ENCODE assay signal across 8 cellular contexts in the genomic region with DNA sequence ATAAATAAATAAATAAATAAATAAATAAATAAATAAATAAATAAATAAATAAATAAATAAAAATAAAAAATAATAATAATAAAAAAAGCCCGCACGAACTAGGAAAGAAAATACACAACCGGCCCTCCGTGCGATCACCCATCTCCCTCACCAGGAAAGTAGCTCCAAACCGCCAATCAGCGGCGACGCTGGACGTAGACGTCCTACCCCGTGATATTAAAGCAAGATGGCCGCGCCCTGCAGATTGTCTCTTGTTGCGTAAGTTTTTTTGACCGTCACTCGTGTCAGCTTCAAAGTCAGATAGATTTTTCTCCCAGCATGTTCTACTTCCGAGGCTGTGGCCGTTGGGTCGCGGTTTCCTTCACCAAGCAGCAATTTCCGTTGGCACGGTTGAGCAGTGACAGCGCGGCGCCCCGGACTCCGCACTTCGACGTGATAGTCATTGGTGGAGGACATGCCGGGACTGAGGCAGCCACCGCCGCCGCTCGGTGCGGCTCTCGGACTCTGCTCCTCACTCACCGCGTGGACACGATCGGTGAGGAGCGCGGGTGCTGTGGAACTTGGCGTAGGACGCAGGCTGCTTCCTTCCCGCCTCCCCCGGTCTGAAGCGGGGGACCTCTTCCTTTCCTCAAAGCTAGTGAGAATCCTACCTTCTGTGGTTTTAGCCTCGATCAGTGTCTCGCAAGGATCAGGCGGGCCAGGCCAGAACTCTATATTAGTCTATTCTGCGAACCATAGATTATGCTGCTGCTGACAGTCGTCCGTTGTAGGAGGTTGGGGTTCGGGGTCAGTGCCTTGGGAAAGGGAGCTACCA. TPM values are rescaled to one million over a fixed set of nuclear protein-coding genes. Genes with fewer than 3 reads are reported as not detected.
DNase-seq lines count a peak whose midpoint lies in the region; ATAC-seq and TF ChIP-seq lines count a peak whose summit lies in the region.

A gene with protein sequence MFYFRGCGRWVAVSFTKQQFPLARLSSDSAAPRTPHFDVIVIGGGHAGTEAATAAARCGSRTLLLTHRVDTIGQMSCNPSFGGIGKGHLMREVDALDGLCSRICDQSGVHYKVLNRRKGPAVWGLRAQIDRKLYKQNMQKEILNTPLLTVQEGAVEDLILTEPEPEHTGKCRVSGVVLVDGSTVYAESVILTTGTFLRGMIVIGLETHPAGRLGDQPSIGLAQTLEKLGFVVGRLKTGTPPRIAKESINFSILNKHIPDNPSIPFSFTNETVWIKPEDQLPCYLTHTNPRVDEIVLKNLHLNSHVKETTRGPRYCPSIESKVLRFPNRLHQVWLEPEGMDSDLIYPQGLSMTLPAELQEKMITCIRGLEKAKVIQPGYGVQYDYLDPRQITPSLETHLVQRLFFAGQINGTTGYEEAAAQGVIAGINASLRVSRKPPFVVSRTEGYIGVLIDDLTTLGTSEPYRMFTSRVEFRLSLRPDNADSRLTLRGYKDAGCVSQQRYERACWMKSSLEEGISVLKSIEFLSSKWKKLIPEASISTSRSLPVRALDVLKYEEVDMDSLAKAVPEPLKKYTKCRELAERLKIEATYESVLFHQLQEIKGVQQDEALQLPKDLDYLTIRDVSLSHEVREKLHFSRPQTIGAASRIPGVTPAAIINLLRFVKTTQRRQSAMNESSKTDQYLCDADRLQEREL (plus strand): TSS at position 201 of the 814 bp plus-strand sequence. CDS start 118 bp downstream, at position 319.

- peak within 1 kb of the TSS; percentile 64 for H3K4me2 ChIP-seq in KMS-11

- peak within 1 kb of the TSS; percentile 62 for H2AFZ ChIP-seq in KMS-11 (ENCODE audit: low read depth)

- intact Hi-C loops in esophagus squamous epithelium (cut with DNase I), result no loop called here

- TF ChIP-seq CTCF in KMS-11 (conservative IDR thresholded peaks at IDR 0.05; ENCODE audit: low read depth, low read length) (no peak), esophagus squamous epithelium (IDR thresholded peaks at IDR 0.05) (no peak)

- H3K27ac Mint-ChIP-seq in naive B cell, result peak within 1 kb of the TSS; percentile 92 to 99 (median 98)
- peak within 1 kb of the TSS; percentile 98 for H3K27ac Mint-ChIP-seq in stimulated activated memory B cell treated with anti-CD40 and anti-IgM and Interleukin-4, amounts not matched to agents 10 μg/mL and 1 μg/mL and 100 μg/mL, for 72 hours

- no peaks in the 10 kb centered on the region for H3K27me3 ChIP-seq in KMS-11 (ENCODE audit: insufficient read depth, low read depth)
- no peaks in the 10 kb centered on the region for H3K27me3 ChIP-seq in esophagus squamous epithelium

- ATAC-seq in GM21737 (IDR thresholded peaks at IDR 0.05; ENCODE audit: unreplicated experiment) (peak; percentile 95), naive B cell (ENCODE audit: low read depth in 2 of 2) (peak; percentile 91 to 94)
- peak; percentile 96 for ATAC-seq in stimulated activated memory B cell treated with anti-CD40 and anti-IgM and Interleukin-4, amounts not matched to agents 10 μg/mL and 1 μg/mL and 100 μg/mL, for 72 hours

- H3K4me3 ChIP-seq in KMS-11 (IDR thresholded peaks at IDR 0.05; ENCODE audit: insufficient read depth, low read depth, low read length) (no peak within 1 kb of the TSS), esophagus squamous epithelium (peak within 1 kb of the TSS; percentile 79 to 97 (median 94))

- H3K27me3 Mint-ChIP-seq in naive B cell, result no peaks in the 10 kb centered on the region
- no peaks in the 10 kb centered on the region for H3K27me3 Mint-ChIP-seq in stimulated activated memory B cell treated with anti-CD40 and anti-IgM and Interleukin-4, amounts not matched to agents 10 μg/mL and 1 μg/mL and 100 μg/mL, for 72 hours

- peak in 1 of 4 donors; percentile 61 for TF ChIP-seq POLR2A in esophagus squamous epithelium (IDR thresholded peaks at IDR 0.05)

- no peaks in the 10 kb centered on the region for H4K20me1 ChIP-seq in KMS-11 (ENCODE audit: insufficient read depth)

- H3K9ac ChIP-seq in KMS-11, result peak within 1 kb of the TSS; percentile 87

- peaks cover 47% of the 10 kb centered on the region for H3K4me1 ChIP-seq in KMS-11 (ENCODE audit: low read depth, poor library complexity, severe bottlenecking)
- peaks cover 3 to 36% (median 26%) of the 10 kb centered on the region in 3 donors for H3K4me1 ChIP-seq in esophagus squamous epithelium

- WGBS in esophagus squamous epithelium, 2 donors, result 0% methylated on average over 29 to 36 of the region's 55 CpGs

- no peaks in the 10 kb centered on the region for H3K36me3 ChIP-seq in KMS-11 (ENCODE audit: insufficient read depth)
- H3K36me3 ChIP-seq in esophagus squamous epithelium, result peaks cover 0 to 31% (median 2%) of the 10 kb centered on the region in 3 donors

- no peaks in the 10 kb centered on the region for H3K9me3 ChIP-seq in esophagus squamous epithelium

- peaks cover 46% of the 10 kb centered on the region for H3K79me2 ChIP-seq in KMS-11 (ENCODE audit: insufficient read depth, low read depth)

- peak within 1 kb of the TSS; percentile 83 to 100 (median 97) for H3K4me3 Mint-ChIP-seq in naive B cell
- peak within 1 kb of the TSS; percentile 98 for H3K4me3 Mint-ChIP-seq in stimulated activated memory B cell treated with anti-CD40 and anti-IgM and Interleukin-4, amounts not matched to agents 10 μg/mL and 1 μg/mL and 100 μg/mL, for 72 hours

- peak; percentile 89 for DNase-seq in DMS79 (lab: John Stamatoyannopoulos, UW)
- peak; percentile 92 for DNase-seq in RKO (ENCODE audit: low spot score)
- DNase-seq in activated T-helper 1 cell treated with Interleukin-2 at 50 U/mL for 16 hours (ENCODE audit: low read depth), result peak; percentile 72
- DNase-seq in esophagus squamous epithelium (lab: John Stamatoyannopoulos, UW), result peak; percentile 62
- peak; percentile 80 for DNase-seq in naive B cell

- peaks cover 0 to 5% of the 10 kb centered on the region in 2 donors for H3K36me3 Mint-ChIP-seq in naive B cell
- peaks cover 10% of the 10 kb centered on the region for H3K36me3 Mint-ChIP-seq in stimulated activated memory B cell treated with anti-CD40 and anti-IgM and Interleukin-4, amounts not matched to agents 10 μg/mL and 1 μg/mL and 100 μg/mL, for 72 hours

- no peaks in the 10 kb centered on the region for H3K9me3 Mint-ChIP-seq in naive B cell
- no peaks in the 10 kb centered on the region for H3K9me3 Mint-ChIP-seq in stimulated activated memory B cell treated with anti-CD40 and anti-IgM and Interleukin-4, amounts not matched to agents 10 μg/mL and 1 μg/mL and 100 μg/mL, for 72 hours

- H3K4me1 Mint-ChIP-seq in naive B cell, result peaks cover 13 to 51% (median 23%) of the 10 kb centered on the region in 3 donors
- peaks cover 33% of the 10 kb centered on the region for H3K4me1 Mint-ChIP-seq in stimulated activated memory B cell treated with anti-CD40 and anti-IgM and Interleukin-4, amounts not matched to agents 10 μg/mL and 1 μg/mL and 100 μg/mL, for 72 hours

- peak within 1 kb of the TSS; percentile 91 for H3K27ac ChIP-seq in KMS-11
- peak within 1 kb of the TSS; percentile 94 to 97 (median 96) for H3K27ac ChIP-seq in esophagus squamous epithelium

RNA-seq across cellular contexts. Expression of the gene that starts here (rescaled TPM):
- total RNA-seq in esophagus squamous epithelium, result 10 to 100 TPM; 19.5 to 27.8 (median 24.3) TPM
- polyA plus RNA-seq in naive B cell (ENCODE audit: low read depth in 6 of 6), result 10 to 100 TPM; 24.3 to 56.5 (median 30.8) TPM
